Comparison of ENCODE assay signal across 8 cellular contexts in the genomic region with DNA sequence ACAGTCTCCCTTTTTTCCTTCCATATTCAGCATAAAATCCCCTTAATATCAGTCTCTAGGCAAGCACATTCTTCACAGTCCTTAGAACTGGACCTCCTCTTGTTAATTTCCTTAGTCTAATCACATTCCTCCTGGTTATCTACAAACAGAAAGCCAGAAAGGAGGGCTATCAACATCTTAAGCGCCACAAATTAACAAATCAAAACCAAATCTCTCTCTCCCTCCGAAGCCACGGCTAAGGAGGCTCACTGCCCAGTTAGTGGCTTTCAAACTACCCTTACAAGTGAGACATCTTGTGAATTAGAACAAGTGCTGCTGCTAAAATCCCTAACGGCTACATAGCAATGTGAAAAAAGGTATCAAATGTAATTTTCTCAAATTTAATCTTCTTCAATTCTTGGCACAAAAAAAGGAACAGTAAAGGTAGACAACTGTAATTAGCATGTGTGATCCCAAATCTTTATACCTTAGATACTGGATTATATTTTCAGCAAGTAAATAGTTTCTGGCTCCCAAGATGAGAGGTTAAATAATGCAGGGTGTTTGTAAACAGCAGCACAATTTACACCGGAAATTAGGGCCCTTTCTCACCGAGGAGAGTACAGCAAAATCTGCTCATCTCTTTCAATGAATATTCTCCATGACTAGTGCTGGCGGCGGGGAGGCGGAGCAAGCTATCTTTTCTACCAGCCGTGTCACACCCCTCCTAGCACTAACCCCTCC.
DNase-seq lines count a peak whose midpoint lies in the region; ATAC-seq and TF ChIP-seq lines count a peak whose summit lies in the region.

No MANE protein-coding gene starts in this region.

- no CpG with 5 or more reads among the region's 10 CpGs for WGBS in iPS DF 6.9 (ENCODE audit: insufficient coverage, insufficient read length)

- CTCF ChIA-PET in RWPE1 (lab: Yijun Ruan, JAX): interaction anchor here (0.6 kb wide), 2 partner anchors 106 to 151 kb away, joined by 3 to 6 read pairs; no protein-coding TSS in a partner anchor

- peaks cover 5% of the 10 kb centered on the region; the same call in 1 of the 2 replicates for H3K4me1 ChIP-seq in iPS DF 6.9 (ENCODE audit: control insufficient read depth, insufficient read depth, low read length)

- H3K4me3 Mint-ChIP-seq in activated naive CD8-positive, alpha-beta T cell treated with anti-CD3 and anti-CD28 coated beads, Interleukin-2, amount 50 U/mL, for 24 hours: peak overlapping the region; percentile 97

- H3K27me3 ChIP-seq in iPS DF 6.9 (ENCODE audit: control insufficient read depth, insufficient read depth, low read length): no peaks in the 10 kb centered on the region

- H3K9me3 Mint-ChIP-seq in activated naive CD8-positive, alpha-beta T cell treated with anti-CD3 and anti-CD28 coated beads, Interleukin-2, amount 50 U/mL, for 24 hours: no peaks in the 10 kb centered on the region

- ATAC-seq in HG02943 (IDR thresholded peaks at IDR 0.05; ENCODE audit: low read depth, unreplicated experiment) (peak; percentile 26), GM21825 (IDR thresholded peaks at IDR 0.05; ENCODE audit: unreplicated experiment) (no peak)
- ATAC-seq in activated naive CD8-positive, alpha-beta T cell treated with anti-CD3 and anti-CD28 coated beads, Interleukin-2, amount 50 U/mL, for 24 hours: no peak

- H3K4me3 ChIP-seq in GM08714 (ENCODE audit: low read length) (peak overlapping the region; percentile 93), iPS DF 6.9 (ENCODE audit: low read length) (peak overlapping the region; percentile 88; the same call in 1 of the 2 replicates)

- peaks cover 52% of the 10 kb centered on the region for H3K36me3 Mint-ChIP-seq in activated naive CD8-positive, alpha-beta T cell treated with anti-CD3 and anti-CD28 coated beads, Interleukin-2, amount 50 U/mL, for 24 hours (ENCODE audit: low read depth)

- peak overlapping the region; percentile 94 for H3K27ac ChIP-seq in RWPE1
- H3K27ac ChIP-seq in iPS DF 6.9 (ENCODE audit: low read length): no peak overlapping the region

- POLR2A ChIA-PET in RWPE1 (lab: Yijun Ruan, JAX; ENCODE audit: low non-redundant PET): interaction anchor here (0.7 to 1.0 kb wide), 2 partner anchors 11 to 167 kb away, joined by 3 read pairs; no protein-coding TSS in a partner anchor

- H3K27ac Mint-ChIP-seq in activated naive CD8-positive, alpha-beta T cell treated with anti-CD3 and anti-CD28 coated beads, Interleukin-2, amount 50 U/mL, for 24 hours: peak overlapping the region; percentile 97

- H3K4me1 Mint-ChIP-seq in activated naive CD8-positive, alpha-beta T cell treated with anti-CD3 and anti-CD28 coated beads, Interleukin-2, amount 50 U/mL, for 24 hours: peaks cover 70% of the 10 kb centered on the region

- H3K36me3 ChIP-seq in iPS DF 6.9 (ENCODE audit: control insufficient read depth, insufficient read depth, low read length): peaks cover 6% of the 10 kb centered on the region; the same call in 1 of the 2 replicates

- DNase-seq in RWPE1 (ENCODE audit: low spot score) (peak; percentile 83), iPS DF 6.9 (ENCODE audit: low read depth, low spot score) (no peak), midbrain (lab: John Stamatoyannopoulos, UW) (no peak)
- peak; percentile 87 for DNase-seq in activated naive CD8-positive, alpha-beta T cell treated with anti-CD3 and anti-CD28 coated beads, Interleukin-2, amount 50 U/mL, for 24 hours
- peak; percentile 78 for DNase-seq in stimulated activated CD4-positive, alpha-beta T cell treated with anti-CD3 and anti-CD28 coated beads, Interleukin-12 subunit alpha, Interleukin-12 subunit beta, amount 100 ng/mL, for 4 hours

- H3K9me3 ChIP-seq in iPS DF 6.9 (ENCODE audit: control insufficient read depth, insufficient read depth, low read length): no peaks in the 10 kb centered on the region

- TF ChIP-seq CTCF in RWPE1 (conservative IDR thresholded peaks at IDR 0.05; ENCODE audit: low read depth): no peak

- H3K27me3 Mint-ChIP-seq in activated naive CD8-positive, alpha-beta T cell treated with anti-CD3 and anti-CD28 coated beads, Interleukin-2, amount 50 U/mL, for 24 hours: no peaks in the 10 kb centered on the region

Comparison
In these comparisons a context has a peak if more than half of its experiments do, and no peak if none do; other contexts are left out.
1. DNase-seq: peak in RWPE1 (single experiment), activated naive CD8-positive, alpha-beta T cell treated with anti-CD3 and anti-CD28 coated beads, Interleukin-2, amount 50 U/mL, for 24 hours (single experiment) and stimulated activated CD4-positive, alpha-beta T cell treated with anti-CD3 and anti-CD28 coated beads, Interleukin-12 subunit alpha, Interleukin-12 subunit beta, amount 100 ng/mL, for 4 hours (single experiment); none in iPS DF 6.9 (single experiment) and midbrain (single experiment).